ENCODE assay signal across 8 cellular contexts in genomic region chr1:247857069-247857985, GRCh38. TPM values are rescaled to one million over a fixed set of nuclear protein-coding genes. Genes with fewer than 3 reads are reported as not detected.
DNase-seq lines count a peak whose midpoint lies in the region; ATAC-seq and TF ChIP-seq lines count a peak whose summit lies in the region.

TRIM58 (plus strand) TSS chr1:247857187; CDS start chr1:247857247, 60 bp downstream.

- no peak for TF ChIP-seq RAD21 in IMR-90 (IDR thresholded peaks at IDR 0.05; ENCODE audit: low read length)

- intact Hi-C loops in activated CD4-positive, alpha-beta T cell treated with anti-CD3 and anti-CD28 coated beads for 36 hours (cut with DNase I, micrococcal nuclease) = loop anchor here in 1 of 2 experiments (5.0 kb wide), 1 partner anchor 175 kb away; no protein-coding TSS in a partner anchor
- intact Hi-C loops in IMR-90 (cut with micrococcal nuclease) = no loop called here

- in situ Hi-C loops in IMR-90 (cut with MboI; ENCODE audit: low sequenced_read_pairs) = no loop called here

- peaks cover 9% of the 10 kb centered on the region for H3K4me1 Mint-ChIP-seq in activated CD4-positive, alpha-beta T cell treated with anti-CD3 and anti-CD28 coated beads for 36 hours
- peaks cover 15% of the 10 kb centered on the region for H3K4me1 Mint-ChIP-seq in activated T-cell treated with anti-CD3 and anti-CD28 coated beads, Interleukin-2, amount 50 U/mL, for 72 hours (ENCODE audit: low read depth)

- peaks cover 26% of the 10 kb centered on the region for H3K9me3 ChIP-seq in IMR-90 (ENCODE audit: control insufficient read depth, insufficient read depth, low read length)
- H3K9me3 ChIP-seq in iPS-18a (ENCODE audit: control insufficient read depth, low read depth, low read length) = peaks cover 10% of the 10 kb centered on the region

- no peak within 1 kb of the TSS for H2BK120ac ChIP-seq in IMR-90 (ENCODE audit: low read depth, low read length)

- TF ChIP-seq CTCF in IMR-90 (conservative IDR thresholded peaks at IDR 0.05; ENCODE audit: low read depth, low read length) = no peak

- no peak within 1 kb of the TSS for H3K14ac ChIP-seq in IMR-90 (replicated peaks; ENCODE audit: low read depth, low read length)

- H3K36me3 ChIP-seq in IMR-90 (ENCODE audit: control insufficient read depth, insufficient read depth, low read length) (no peaks in the 10 kb centered on the region), iPS-18a (ENCODE audit: control insufficient read depth, low read depth, low read length) (no peaks in the 10 kb centered on the region)

- POLR2A ChIA-PET in activated CD4-positive, alpha-beta T cell treated with anti-CD3 and anti-CD28 coated beads for 36 hours (lab: Charles Lee) = no interaction called here
- POLR2A ChIA-PET in IMR-90 (lab: Charles Lee; ENCODE audit: unreplicated experiment) = no interaction called here

- no peak within 1 kb of the TSS for H3K27ac Mint-ChIP-seq in activated CD4-positive, alpha-beta T cell treated with anti-CD3 and anti-CD28 coated beads for 36 hours
- peak within 1 kb of the TSS; percentile 29 for H3K27ac Mint-ChIP-seq in activated T-cell treated with anti-CD3 and anti-CD28 coated beads, Interleukin-2, amount 50 U/mL, for 72 hours

- 8% methylated on average over 36 of the region's 109 CpGs; no CpG with 5 or more reads in 1 of the 2 experiments for WGBS in IMR-90 (ENCODE audit: extremely low coverage in 2 of 2, insufficient read length in 1 of 2), 2 experiments

- peak; percentile 69 for DNase-seq in activated CD4-positive, alpha-beta T cell treated with anti-CD3 and anti-CD28 coated beads for 36 hours
- DNase-seq in activated CD4-positive, alpha-beta T cell treated with anti-CD3 and anti-CD28 coated beads, Interleukin-2, amount 50 U/mL, for 4 hours = no peak
- DNase-seq in IMR-90 (no peak), 8988T (no peak), amniotic stem cell (lab: John Stamatoyannopoulos, UW) (no peak)
- peak; percentile 56 to 68 for DNase-seq in activated T-cell treated with anti-CD3 and anti-CD28 coated beads, Interleukin-2, amount 50 U/mL, for 72 hours
- peak; percentile 55 for DNase-seq in stimulated activated CD8-positive, alpha-beta memory T cell treated with anti-CD3 and anti-CD28 coated beads, Interleukin-4, amount 100 ng/mL, for 48 hours

- no peaks in the 10 kb centered on the region for H3K79me1 ChIP-seq in IMR-90 (ENCODE audit: low read depth in 1 of 2, low read length in 2 of 2)

- no peak within 1 kb of the TSS for H3K23ac ChIP-seq in IMR-90 (ENCODE audit: low read depth, low read length)

- H3K4me1 ChIP-seq in IMR-90 (ENCODE audit: control insufficient read depth, insufficient read depth, low read length) = no peaks in the 10 kb centered on the region
- H3K4me1 ChIP-seq in iPS-18a (ENCODE audit: control insufficient read depth, low read depth, low read length) = no peaks in the 10 kb centered on the region

- H3K4me2 ChIP-seq in IMR-90 (ENCODE audit: low read depth, low read length) = peak within 1 kb of the TSS; percentile 65; the same call in 1 of the 2 replicates

- H2BK20ac ChIP-seq in IMR-90 (ENCODE audit: low read depth, low read length) = no peak within 1 kb of the TSS

- H3K27ac ChIP-seq in IMR-90 (ENCODE audit: insufficient read depth, low read length) (no peak within 1 kb of the TSS), iPS-18a (ENCODE audit: low read length) (no peak within 1 kb of the TSS)

- no peak within 1 kb of the TSS for H4K91ac ChIP-seq in IMR-90 (ENCODE audit: insufficient read depth, low read depth, low read length)

- no peak within 1 kb of the TSS; a peak in 1 of 4 replicates for H4K8ac ChIP-seq in IMR-90 (ENCODE audit: low read depth in 2 of 2, low read length in 2 of 2)

- no peak within 1 kb of the TSS for H3K56ac ChIP-seq in IMR-90 (ENCODE audit: extremely low read depth, insufficient read depth, low read length)

- H2AK5ac ChIP-seq in IMR-90 (ENCODE audit: low read depth, low read length) = no peak within 1 kb of the TSS

- TF ChIP-seq POLR2A in IMR-90 (IDR thresholded peaks at IDR 0.05; ENCODE audit: low read depth, low read length) = no peak

- no peak within 1 kb of the TSS for H2AK9ac ChIP-seq in IMR-90 (replicated peaks; ENCODE audit: low read depth, low read length, poor library complexity)

- H3K9me1 ChIP-seq in IMR-90 (ENCODE audit: insufficient read depth, low read length) = no peaks in the 10 kb centered on the region

- H3K27me3 Mint-ChIP-seq in activated CD4-positive, alpha-beta T cell treated with anti-CD3 and anti-CD28 coated beads for 36 hours = peaks cover 42% of the 10 kb centered on the region
- peaks cover 36% of the 10 kb centered on the region for H3K27me3 Mint-ChIP-seq in activated T-cell treated with anti-CD3 and anti-CD28 coated beads, Interleukin-2, amount 50 U/mL, for 72 hours (ENCODE audit: low read depth)

- no peak within 1 kb of the TSS; the same call in 1 of the 2 replicates for H4K5ac ChIP-seq in IMR-90 (ENCODE audit: low read depth, low read length)

- no TSS peak for BruUV-seq in IMR-90 (replicated peaks; lab: Mats Ljungman, UMichigan)

- ATAC-seq in activated CD4-positive, alpha-beta T cell treated with anti-CD3 and anti-CD28 coated beads for 36 hours = peak; percentile 93
- no peak for ATAC-seq in IMR-90 (ENCODE audit: low read depth)
- peak; percentile 93 to 95 for ATAC-seq in activated T-cell treated with anti-CD3 and anti-CD28 coated beads, Interleukin-2, amount 50 U/mL, for 72 hours (replicated peaks in 1 of 2)

- CTCF ChIA-PET in activated CD4-positive, alpha-beta T cell treated with anti-CD3 and anti-CD28 coated beads for 36 hours (lab: Charles Lee) = interaction anchor here (0.6 kb wide), 1 partner anchor 75 kb away, joined by 3 read pairs; no protein-coding TSS in a partner anchor
- CTCF ChIA-PET in IMR-90 (lab: Yijun Ruan, JAX) = no interaction called here

- H3K27me3 ChIP-seq in IMR-90 (ENCODE audit: control insufficient read depth, insufficient read depth, low read length) (no peaks in the 10 kb centered on the region), iPS-18a (ENCODE audit: control insufficient read depth, insufficient read depth, low read length) (peaks cover 13% of the 10 kb centered on the region)

- peak within 1 kb of the TSS; percentile 27; the same call in 1 of the 2 replicates for H3K18ac ChIP-seq in IMR-90 (ENCODE audit: low read depth, low read length)

- peak within 1 kb of the TSS; percentile 63 for H2AFZ ChIP-seq in IMR-90 (replicated peaks; ENCODE audit: low read length, poor library complexity)

- H3K4me3 Mint-ChIP-seq in activated CD4-positive, alpha-beta T cell treated with anti-CD3 and anti-CD28 coated beads for 36 hours = peak within 1 kb of the TSS; percentile 71
- peak within 1 kb of the TSS; percentile 84 to 91 for H3K4me3 Mint-ChIP-seq in activated T-cell treated with anti-CD3 and anti-CD28 coated beads, Interleukin-2, amount 50 U/mL, for 72 hours

- no peak within 1 kb of the TSS for H2BK15ac ChIP-seq in IMR-90 (ENCODE audit: low read depth, low read length)

- H3K4me3 ChIP-seq in IMR-90 (ENCODE audit: insufficient read depth, low read depth, low read length) = peak within 1 kb of the TSS; percentile 86
- H3K4me3 ChIP-seq in iPS-18a (ENCODE audit: low read length) = peak within 1 kb of the TSS; percentile 52

- H3K36me3 Mint-ChIP-seq in activated CD4-positive, alpha-beta T cell treated with anti-CD3 and anti-CD28 coated beads for 36 hours (ENCODE audit: low read depth) = no peaks in the 10 kb centered on the region
- H3K36me3 Mint-ChIP-seq in activated T-cell treated with anti-CD3 and anti-CD28 coated beads, Interleukin-2, amount 50 U/mL, for 72 hours (ENCODE audit: insufficient read depth in 2 of 2) = peaks cover 0 to 5% of the 10 kb centered on the region in 2 donors

- H3K4ac ChIP-seq in IMR-90 (ENCODE audit: low read depth, low read length) = no peak within 1 kb of the TSS

- no peaks in the 10 kb centered on the region for H3K9me3 Mint-ChIP-seq in activated CD4-positive, alpha-beta T cell treated with anti-CD3 and anti-CD28 coated beads for 36 hours (ENCODE audit: low read depth)
- no peaks in the 10 kb centered on the region for H3K9me3 Mint-ChIP-seq in activated T-cell treated with anti-CD3 and anti-CD28 coated beads, Interleukin-2, amount 50 U/mL, for 72 hours

- H4K20me1 ChIP-seq in IMR-90 (ENCODE audit: insufficient read depth, low read length) = no peaks in the 10 kb centered on the region

- H3K9ac ChIP-seq in IMR-90 (ENCODE audit: low read depth, low read length) (no peak within 1 kb of the TSS), iPS-18a (ENCODE audit: low read length) (no peak within 1 kb of the TSS)

- dilution Hi-C loops in IMR-90 (cut with HindIII; ENCODE audit: low sequenced_read_pairs, unreplicated experiment) = no loop called here

- H2BK5ac ChIP-seq in IMR-90 (ENCODE audit: low read depth, low read length, poor library complexity, severe bottlenecking) = no peak within 1 kb of the TSS

TF ChIP-seq in IMR-90, 13 proteins besides CTCF, POLR2A, EP300 and RAD21:
- TF ChIP-seq CHD1 (IDR thresholded peaks at IDR 0.05; ENCODE audit: low read depth, low read length) (no peak), RFX5 (IDR thresholded peaks at IDR 0.05; ENCODE audit: low read depth, low read length) (no peak), CEBPB (IDR thresholded peaks at IDR 0.05; ENCODE audit: low read depth, low read length) (no peak), FOS (IDR thresholded peaks at IDR 0.05; ENCODE audit: low read depth, low read length) (no peak)

RNA-seq across cellular contexts. Expression of gene TRIM58, which starts in this region (rescaled TPM):
- total RNA-seq in activated CD4-positive, alpha-beta T cell treated with anti-CD3 and anti-CD28 coated beads for 36 hours = under 1 TPM; 0.16 to 0.18 TPM
- 0.54 and 1.1 TPM in 2 replicates for total RNA-seq in IMR-90 (2012; rRNA removed)
- polyA plus RNA-seq in IMR-90 (2012; rRNA removed) = 0.79 and 0.91 TPM in 2 replicates
- polyA plus RNA-seq in IMR-90 (2012; cell fraction: cytosol; rRNA removed) = 0.48 and 0.62 TPM in 2 replicates
- 0.36 and 0.48 TPM in 2 replicates for polyA plus RNA-seq in IMR-90 (2012; cell fraction: nucleus; rRNA removed; ENCODE audit: low replicate concordance)
- total RNA-seq in activated T-cell treated with anti-CD3 and anti-CD28 coated beads, Interleukin-2, amount 50 U/mL, for 72 hours = under 1 TPM; 0.21 to 0.24 TPM

Comparison
In these comparisons a context has a peak if more than half of its experiments do, and no peak if none do; other contexts are left out.
1. Peak in DNase-seq and ATAC-seq in activated CD4-positive, alpha-beta T cell treated with anti-CD3 and anti-CD28 coated beads for 36 hours; RNA of the gene not detected or under 1 TPM.
2. Peak in DNase-seq and ATAC-seq in activated T-cell treated with anti-CD3 and anti-CD28 coated beads, Interleukin-2, amount 50 U/mL, for 72 hours; RNA of the gene not detected or under 1 TPM.